ENCODE assay signal across 18 cellular contexts in genomic region chr10:43653746-43654145, GRCh38.
"Had no signal": no experiment of that assay in that cellular context is flagged by ENCODE, and none has a peak within 500 bp of the region (broad histone marks: within the 10 kb centered on the region; RNA-seq: fewer than 3 reads in every experiment).

No MANE protein-coding gene starts in this region.

- DNase-seq: activated CD4-positive, alpha-beta T cell treated with anti-CD3 and anti-CD28 coated beads, Interleukin-2, amount 50 U/mL, for 1 hour; activated naive CD4-positive, alpha-beta T cell treated with anti-CD3 and anti-CD28 coated beads for 36 hours; activated T-cell treated with anti-CD3 and anti-CD28 coated beads for 4 hours; central memory CD4-positive, alpha-beta T cell; cortex of kidney; effector memory CD4-positive, alpha-beta T cell; glutamatergic neuron; immature natural killer cell; left cardiac atrium; natural killer cell; stimulated activated CD4-positive, alpha-beta T cell treated with anti-CD3 and anti-CD28 coated beads, Interleukin-12 subunit alpha, Interleukin-12 subunit beta, amount 100 ng/mL, for 4 hours; stimulated activated naive CD4-positive, alpha-beta T cell treated with Interleukin-2 at 50 U/mL for 16 hours; T-helper 17 cell had no signal

- H3K4me3 ChIP-seq: lung had no signal

- H3K27ac ChIP-seq: epithelial cell of prostate had no signal

- ATAC-seq: activated T-helper 17 cell treated with anti-CD3 and anti-CD28 coated beads, Interleukin-2, amount 50 U/mL, for 72 hours; left cardiac atrium; natural killer cell; sciatic nerve; T-helper 17 cell had no signal

- FAIRE-seq: TTC549 had no signal
